Comparison of ENCODE assay signal across 8 cellular contexts in genomic region chr15:92907880-92908279, GRCh38. TPM values are rescaled to one million over a fixed set of nuclear protein-coding genes. Genes with fewer than 3 reads are reported as not detected.
DNase-seq lines count a peak whose midpoint lies in the region; ATAC-seq and TF ChIP-seq lines count a peak whose summit lies in the region.

No MANE protein-coding gene starts in this region.

- peak overlapping the region; percentile 99 for H3K27ac ChIP-seq in HL-60 (replicated peaks)

- H3K4me1 Mint-ChIP-seq in activated T-helper 17 cell treated with anti-CD3 and anti-CD28 coated beads, Interleukin-2, amount 50 U/mL, for 72 hours = peaks cover 67% of the 10 kb centered on the region

- H3K36me3 Mint-ChIP-seq in activated T-helper 17 cell treated with anti-CD3 and anti-CD28 coated beads, Interleukin-2, amount 50 U/mL, for 72 hours (ENCODE audit: low read depth) = peaks cover 99% of the 10 kb centered on the region

- H3K27me3 ChIP-seq in HL-60 (ENCODE audit: insufficient read depth, poor library complexity, severe bottlenecking) = no peaks in the 10 kb centered on the region

- H3K4me3 ChIP-seq in HL-60 (replicated peaks; ENCODE audit: insufficient read depth, low read length) (no peak overlapping the region), skeletal muscle cell (ENCODE audit: low read depth, low read length) (peak overlapping the region; percentile 5)

- H3K9me3 Mint-ChIP-seq in activated T-helper 17 cell treated with anti-CD3 and anti-CD28 coated beads, Interleukin-2, amount 50 U/mL, for 72 hours = no peaks in the 10 kb centered on the region

- peak overlapping the region; percentile 94 for H3K4me3 Mint-ChIP-seq in activated T-helper 17 cell treated with anti-CD3 and anti-CD28 coated beads, Interleukin-2, amount 50 U/mL, for 72 hours

- H3K27me3 Mint-ChIP-seq in activated T-helper 17 cell treated with anti-CD3 and anti-CD28 coated beads, Interleukin-2, amount 50 U/mL, for 72 hours = no peaks in the 10 kb centered on the region

- H3K27ac Mint-ChIP-seq in activated T-helper 17 cell treated with anti-CD3 and anti-CD28 coated beads, Interleukin-2, amount 50 U/mL, for 72 hours = peak overlapping the region; percentile 99

- DNase-seq in AG20443 (ENCODE audit: low spot score) (peak; percentile 67), HL-60 (ENCODE audit: low read depth in 1 of 2, low spot score in 1 of 2) (no peak), globus pallidus (ENCODE audit: low spot score) (peak; percentile 81), skeletal muscle cell (ENCODE audit: low read depth) (peak; percentile 49), mesenteric fat pad (ENCODE audit: low spot score) (no peak), posterior cingulate gyrus (no peak), COLO668 (lab: John Stamatoyannopoulos, UW; ENCODE audit: unreplicated experiment) (no peak)

- peak; percentile 13 for ATAC-seq in activated T-helper 17 cell treated with anti-CD3 and anti-CD28 coated beads, Interleukin-2, amount 50 U/mL, for 72 hours (replicated peaks)

- intact Hi-C loops in posterior cingulate gyrus (cut with DNase I) = loop anchor here (1.0 kb wide), 1 partner anchor 8 kb away; no protein-coding TSS in a partner anchor

- TF ChIP-seq CTCF in HL-60 (IDR thresholded peaks at IDR 0.05; ENCODE audit: insufficient read depth, low read length) = no peak

RNA-seq across cellular contexts. Expression of gene CHD2, which starts 7.8 kb away (rescaled TPM):
- 100 to 1,000 TPM; 159 to 357 TPM for total RNA-seq in activated T-helper 17 cell treated with anti-CD3 and anti-CD28 coated beads, Interleukin-2, amount 50 U/mL, for 72 hours
- total RNA-seq in mesenteric fat pad = 90.9 TPM

Comparison
In these comparisons a context has a peak if more than half of its experiments do, and no peak if none do; other contexts are left out.
1. DNase-seq: peak in AG20443 (single experiment), globus pallidus (single experiment) and skeletal muscle cell (single experiment); none in HL-60 (0 of 2), mesenteric fat pad (single experiment), posterior cingulate gyrus (0 of 10) and COLO668 (single experiment).